Comparison of ENCODE assay signal across 9 cellular contexts in the genomic region with DNA sequence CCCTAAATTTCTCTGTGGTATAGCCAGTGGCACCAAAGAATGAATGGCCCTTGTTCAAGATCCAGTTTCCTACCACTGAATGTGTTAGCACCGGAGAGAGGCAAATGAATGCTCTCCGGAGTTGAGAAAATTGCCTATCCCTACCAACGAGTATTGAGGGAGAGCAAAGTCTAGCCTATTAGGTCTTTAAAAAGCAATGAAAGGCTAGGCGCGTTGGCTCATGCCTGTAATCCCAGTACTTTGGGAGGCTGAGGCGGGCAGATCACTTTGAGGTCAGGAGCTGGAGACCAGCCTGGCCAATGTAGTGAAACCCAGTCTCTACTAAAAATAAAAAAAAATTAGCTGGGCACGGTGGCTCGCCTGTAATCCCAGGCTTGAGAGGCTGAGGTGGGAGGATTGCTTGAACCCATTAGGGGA. TPM values are rescaled to one million over a fixed set of nuclear protein-coding genes. Genes with fewer than 3 reads are reported as not detected.
DNase-seq lines count a peak whose midpoint lies in the region; ATAC-seq and TF ChIP-seq lines count a peak whose summit lies in the region.
"Had no signal": no experiment of that assay in that cellular context is flagged by ENCODE, and none has a peak within 500 bp of the region (broad histone marks: within the 10 kb centered on the region; RNA-seq: fewer than 3 reads in every experiment).

No MANE protein-coding gene starts in this region.

- peak overlapping the region; percentile 67 for H3K4me3 ChIP-seq in fibroblast of villous mesenchyme (ENCODE audit: low read depth, low read length)

- peak overlapping the region; percentile 82 for H3K4me3 Mint-ChIP-seq in activated T-cell treated with anti-CD3 and anti-CD28 coated beads, Interleukin-2, amount 50 U/mL, for 4 hours
- peak overlapping the region; percentile 79 to 88 (median 83) for H3K4me3 Mint-ChIP-seq in T-cell
- H3K4me3 Mint-ChIP-seq in stimulated activated effector memory CD8-positive, alpha-beta T cell treated with anti-CD3 and anti-CD28 coated beads, Interleukin-12 subunit alpha, Interleukin-12 subunit beta, amount 100 ng/mL, for 72 hours = peak overlapping the region; percentile 77

- no peak overlapping the region for H3K27ac Mint-ChIP-seq in T-cell
- peak overlapping the region; percentile 82 for H3K27ac Mint-ChIP-seq in stimulated activated effector memory CD8-positive, alpha-beta T cell treated with anti-CD3 and anti-CD28 coated beads, Interleukin-12 subunit alpha, Interleukin-12 subunit beta, amount 100 ng/mL, for 72 hours

- CTCF ChIA-PET in T-cell (lab: Charles Lee) = no interaction called here

- H3K4me1 Mint-ChIP-seq in activated T-cell treated with anti-CD3 and anti-CD28 coated beads, Interleukin-2, amount 50 U/mL, for 4 hours (ENCODE audit: low read depth) = peaks cover 8% of the 10 kb centered on the region
- H3K4me1 Mint-ChIP-seq in T-cell = peaks cover 20 to 24% (median 23%) of the 10 kb centered on the region in 3 donors
- no peaks in the 10 kb centered on the region for H3K4me1 Mint-ChIP-seq in stimulated activated effector memory CD8-positive, alpha-beta T cell treated with anti-CD3 and anti-CD28 coated beads, Interleukin-12 subunit alpha, Interleukin-12 subunit beta, amount 100 ng/mL, for 72 hours

- TF ChIP-seq CTCF in fibroblast of villous mesenchyme (IDR thresholded peaks at IDR 0.05; ENCODE audit: insufficient read depth, low read depth, low read length) = no peak

- no peaks in the 10 kb centered on the region for H3K9me3 Mint-ChIP-seq in activated T-cell treated with anti-CD3 and anti-CD28 coated beads, Interleukin-2, amount 50 U/mL, for 4 hours
- H3K9me3 Mint-ChIP-seq in T-cell = no peaks in the 10 kb centered on the region
- no peaks in the 10 kb centered on the region for H3K9me3 Mint-ChIP-seq in stimulated activated effector memory CD8-positive, alpha-beta T cell treated with anti-CD3 and anti-CD28 coated beads, Interleukin-12 subunit alpha, Interleukin-12 subunit beta, amount 100 ng/mL, for 72 hours

- no peak for ATAC-seq in activated T-cell treated with anti-CD3 and anti-CD28 coated beads, Interleukin-2, amount 50 U/mL, for 4 hours
- ATAC-seq in T-cell (replicated peaks in 1 of 4) (no peak), GM21825 (IDR thresholded peaks at IDR 0.05; ENCODE audit: unreplicated experiment) (no peak), GM21528 (IDR thresholded peaks at IDR 0.05; ENCODE audit: low FRiP score, unreplicated experiment) (no peak)
- ATAC-seq in stimulated activated effector memory CD8-positive, alpha-beta T cell treated with anti-CD3 and anti-CD28 coated beads, Interleukin-12 subunit alpha, Interleukin-12 subunit beta, amount 100 ng/mL, for 72 hours = no peak

- H3K27me3 Mint-ChIP-seq in activated T-cell treated with anti-CD3 and anti-CD28 coated beads, Interleukin-2, amount 50 U/mL, for 4 hours (ENCODE audit: low read depth) = no peaks in the 10 kb centered on the region
- no peaks in the 10 kb centered on the region for H3K27me3 Mint-ChIP-seq in T-cell

- POLR2A ChIA-PET in T-cell (lab: Charles Lee) = no interaction called here

- H3K36me3 Mint-ChIP-seq in activated T-cell treated with anti-CD3 and anti-CD28 coated beads, Interleukin-2, amount 50 U/mL, for 4 hours (ENCODE audit: insufficient read depth) = no peaks in the 10 kb centered on the region
- H3K36me3 Mint-ChIP-seq in T-cell = no peaks in the 10 kb centered on the region
- H3K36me3 Mint-ChIP-seq in stimulated activated effector memory CD8-positive, alpha-beta T cell treated with anti-CD3 and anti-CD28 coated beads, Interleukin-12 subunit alpha, Interleukin-12 subunit beta, amount 100 ng/mL, for 72 hours = peaks cover 4% of the 10 kb centered on the region

- DNase-seq in activated T-cell treated with anti-CD3 and anti-CD28 coated beads, Interleukin-2, amount 50 U/mL, for 4 hours = no peak
- DNase-seq in activated T-cell treated with anti-CD3 and anti-CD28 coated beads, Interleukin-2, amount 50 U/mL, for 1 hour = no peak
- peak in 1 of 34 experiments; percentile 4 for DNase-seq in T-cell
- no peak for DNase-seq in fibroblast of villous mesenchyme (ENCODE audit: low read depth)
- no peak for DNase-seq in stimulated activated effector memory CD8-positive, alpha-beta T cell treated with anti-CD3 and anti-CD28 coated beads, Interleukin-12 subunit alpha, Interleukin-12 subunit beta, amount 100 ng/mL, for 72 hours (ENCODE audit: low spot score in 2 of 2)
- no peak for DNase-seq in islet precursor cell
- DNase-seq: occipital lobe had no signal

RNA-seq across cellular contexts. Expression of a gene that starts 0.9 kb away (rescaled TPM):
- 1 to 10 TPM; 2.7 to 3.7 (median 3.5) TPM for total RNA-seq in activated T-cell treated with anti-CD3 and anti-CD28 coated beads, Interleukin-2, amount 50 U/mL, for 4 hours
- total RNA-seq in T-cell = 1 to 10 TPM; 3.9 to 9.7 (median 4.3) TPM
- 3.5 and 4.2 TPM in 2 replicates for total RNA-seq in fibroblast of villous mesenchyme

RNA-seq across cellular contexts. Expression of a gene that starts 13.7 kb away (rescaled TPM):
- 10 to 100 TPM in 2 of 3 donors, 1 to 10 TPM in 1; 9.4 to 11.7 (median 10.9) TPM for total RNA-seq in activated T-cell treated with anti-CD3 and anti-CD28 coated beads, Interleukin-2, amount 50 U/mL, for 4 hours
- total RNA-seq in T-cell = 10 to 100 TPM in 3 of 5 donors, 1 to 10 TPM in 2; 9.6 to 14.2 (median 10.4) TPM
- 11.6 and 12.1 TPM in 2 replicates for total RNA-seq in fibroblast of villous mesenchyme

RNA-seq across cellular contexts. Expression of a gene that starts 30.5 kb away (rescaled TPM):
- under 1 TPM in 1 of 3 donors, not detected in 2; 0.22 TPM for total RNA-seq in activated T-cell treated with anti-CD3 and anti-CD28 coated beads, Interleukin-2, amount 50 U/mL, for 4 hours
- total RNA-seq in T-cell = under 1 TPM in 3 of 5 donors, not detected in 2; 0.56 to 0.93 (median 0.89) TPM
- not detected in 2 replicates for total RNA-seq in fibroblast of villous mesenchyme
- total RNA-seq: occipital lobe had no signal

RNA-seq across cellular contexts. Expression of a gene that starts 58.8 kb away (rescaled TPM):
- total RNA-seq in activated T-cell treated with anti-CD3 and anti-CD28 coated beads, Interleukin-2, amount 50 U/mL, for 4 hours = 10 to 100 TPM; 48.3 to 55.8 (median 49.3) TPM
- total RNA-seq in T-cell (10 to 100 TPM; 57.6 to 99.7 (median 91.1) TPM), fibroblast of villous mesenchyme (45.8 and 47.0 TPM in 2 replicates)
